ENCODE assay signal across 11 cellular contexts in the genomic region with DNA sequence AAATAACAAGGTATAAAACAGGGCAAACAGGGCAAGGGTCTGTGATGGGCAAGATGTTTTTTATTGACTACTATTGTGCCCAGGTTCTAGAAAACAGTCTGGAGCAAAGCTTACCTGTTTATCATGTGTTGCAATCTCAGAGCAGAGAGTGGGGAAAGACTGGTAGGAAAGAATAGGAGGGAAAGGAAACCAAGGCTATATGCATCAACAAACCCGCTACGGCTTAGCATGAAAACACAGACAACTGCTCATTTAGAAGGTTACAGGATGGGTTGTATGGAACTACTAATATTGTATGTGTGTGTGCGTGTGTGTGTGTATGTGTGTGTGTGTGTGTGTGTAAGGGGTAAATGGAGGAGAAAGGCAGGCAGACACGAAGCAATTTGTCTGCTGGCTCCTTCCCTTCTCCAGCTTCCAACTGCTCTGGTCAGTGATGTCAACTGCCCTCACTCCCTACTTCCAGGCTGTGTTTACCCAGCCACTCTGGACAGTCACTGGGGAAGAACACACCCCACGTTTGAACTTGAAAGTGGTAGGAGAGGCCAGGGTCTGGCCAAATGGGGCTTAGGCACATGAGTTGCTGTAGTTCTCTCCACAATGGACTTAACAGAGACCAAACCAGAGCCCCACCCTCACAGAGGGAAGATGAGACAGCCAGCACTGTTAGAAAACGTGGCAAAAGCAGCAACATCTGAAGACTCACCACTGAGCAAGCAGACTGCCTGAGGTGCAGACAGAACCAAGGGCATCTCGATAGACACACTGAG. TPM values are rescaled to one million over a fixed set of nuclear protein-coding genes. Genes with fewer than 3 reads are reported as not detected.
A peak's percentile ranks its signal among the peaks of the same experiment; 100 is the strongest.
DNase-seq lines count a peak whose midpoint lies in the region; ATAC-seq and TF ChIP-seq lines count a peak whose summit lies in the region.
"Had no signal": no experiment of that assay in that cellular context is flagged by ENCODE, and none has a peak within 500 bp of the region (broad histone marks: within the 10 kb centered on the region; RNA-seq: fewer than 3 reads in every experiment).

No MANE protein-coding gene starts in this region.

- intact Hi-C loops in left colon (cut with DNase I, micrococcal nuclease), result no loop called here

- DNase-seq in DMS 273 (lab: John Stamatoyannopoulos, UW; ENCODE audit: unreplicated experiment) (peak; percentile 14), DMS 273 treated with DMSO at 0.1 percent for 48 hours (lab: John Stamatoyannopoulos, UW) (no peak), cardiac fibroblast (ENCODE audit: low read depth in 2 of 2) (peak; percentile 37 to 56), left colon (no peak), substantia nigra (lab: John Stamatoyannopoulos, UW) (peak in 9 of 49 donors; percentile 10 to 46 (median 35))
- DNase-seq: MM.1S had no signal

- peak overlapping the region; percentile 28 for H3K27ac ChIP-seq in substantia nigra (ENCODE audit: low read depth, low read length, poor library complexity, severe bottlenecking)
- H3K27ac ChIP-seq: 22Rv1, cardiac muscle cell had no signal

- ATAC-seq in left colon, result peak; percentile 46
- ATAC-seq in GM18909 (IDR thresholded peaks at IDR 0.05; ENCODE audit: poor library complexity, unreplicated experiment), result no peak
- no peak for ATAC-seq in GM18858 (IDR thresholded peaks at IDR 0.05; ENCODE audit: unreplicated experiment)
- no peak for ATAC-seq in GM19023 (IDR thresholded peaks at IDR 0.05; ENCODE audit: unreplicated experiment)

- no peak for TF ChIP-seq CTCF in cardiac fibroblast (IDR thresholded peaks at IDR 0.05; ENCODE audit: low read depth, low read length)

- H3K4me3 ChIP-seq in cardiac fibroblast (replicated peaks in 1 of 2; ENCODE audit: low read depth in 2 of 2, low read length in 2 of 2), result no peak overlapping the region
- H3K4me3 ChIP-seq: cardiac muscle cell had no signal

RNA-seq across cellular contexts. Expression of a gene that starts 47.0 kb away (rescaled TPM):
- total RNA-seq in left colon, result 10 to 100 TPM; 27.7 to 29.8 TPM

Comparison
In these comparisons a context has a peak if more than half of its experiments do, and no peak if none do; other contexts are left out.
1. DNase-seq: peak in DMS 273 (single experiment) and cardiac fibroblast (2 of 2); none in DMS 273 treated with DMSO at 0.1 percent for 48 hours (single experiment) and left colon (0 of 2).